Comparison of ENCODE assay signal across 35 cellular contexts in the genomic region with DNA sequence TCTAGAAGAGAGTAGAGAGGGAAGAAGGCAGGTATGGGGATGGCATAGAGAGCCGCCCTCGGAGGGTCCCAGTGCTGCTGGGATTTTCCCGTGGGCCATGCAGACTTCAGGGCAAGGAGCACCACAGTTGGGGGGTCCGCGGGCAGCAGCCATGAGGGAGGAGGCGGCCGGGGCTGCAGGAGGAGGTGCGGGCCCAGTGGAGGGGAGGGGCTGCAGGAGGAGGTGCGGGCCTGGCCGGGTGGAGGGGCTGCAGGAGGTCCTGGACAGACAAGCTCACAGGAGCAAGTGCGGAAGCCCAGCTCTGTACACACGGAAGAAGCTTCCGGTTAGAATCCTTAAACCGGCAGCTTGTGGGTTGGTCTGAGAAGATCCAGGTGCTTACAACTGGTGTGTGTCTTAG. TPM values are rescaled to one million over a fixed set of nuclear protein-coding genes. Genes with fewer than 3 reads are reported as not detected.
"Had no signal": no experiment of that assay in that cellular context is flagged by ENCODE, and none has a peak within 500 bp of the region (broad histone marks: within the 10 kb centered on the region; RNA-seq: fewer than 3 reads in every experiment).

No MANE protein-coding gene starts in this region.

- DNase-seq: activated CD4-positive, alpha-beta memory T cell treated with anti-CD3 and anti-CD28 coated beads for 36 hours; activated CD4-positive, alpha-beta T cell treated with anti-CD3 and anti-CD28 coated beads for 36 hours; activated CD4-positive, alpha-beta T cell treated with anti-CD3 and anti-CD28 coated beads, Interleukin-2, amount 10 ng/mL, durations not matched to agents 24 days and 14 days; activated CD4-positive, CD25-positive, alpha-beta regulatory T cell; activated CD4-positive, CD25-positive, alpha-beta regulatory T cell treated with anti-CD3 and anti-CD28 coated beads, Interleukin-2, amount 50 U/mL, for 72 hours; activated CD8-positive, alpha-beta memory T cell treated with anti-CD3 and anti-CD28 coated beads, Interleukin-2, amount 10 ng/mL, durations not matched to agents 7 days and 5 days; activated CD8-positive, alpha-beta memory T cell treated with anti-CD3 and anti-CD28 coated beads, Interleukin-2, amount 50 U/mL, for 4 hours; activated CD8-positive, alpha-beta T cell treated with anti-CD3 and anti-CD28 coated beads, Interleukin-2, amount 10 ng/mL, durations not matched to agents 7 days and 5 days; activated effector memory CD4-positive, alpha-beta T cell treated with anti-CD3 and anti-CD28 coated beads, Interleukin-2, amount 50 U/mL, for 16 hours; activated naive CD4-positive, alpha-beta T cell treated with anti-CD3 and anti-CD28 coated beads for 36 hours; activated naive CD8-positive, alpha-beta T cell treated with anti-CD3 and anti-CD28 coated beads for 36 hours; activated naive CD8-positive, alpha-beta T cell treated with anti-CD3 and anti-CD28 coated beads, Interleukin-2, amount 50 U/mL, for 24 hours; activated T-cell treated with anti-CD3 and anti-CD28 coated beads, Interleukin-2, amount 50 U/mL, for 1 hour; activated T-cell treated with anti-CD3 and anti-CD28 coated beads, Interleukin-2, amount 50 U/mL, for 48 hours; adrenal gland; amygdala; aorta; body of pancreas; cortex of kidney; dermis blood vessel endothelial cell; effector CD4-positive, alpha-beta T cell; effector memory CD8-positive, alpha-beta T cell; erythroblast; foreskin keratinocyte; gastrocnemius medialis; glutamatergic neuron; T-helper 2 cell had no signal

- H3K4me3 Mint-ChIP-seq: activated CD4-positive, alpha-beta memory T cell treated with anti-CD3 and anti-CD28 coated beads for 36 hours; activated CD4-positive, alpha-beta T cell treated with anti-CD3 and anti-CD28 coated beads for 36 hours; activated CD4-positive, alpha-beta T cell treated with anti-CD3 and anti-CD28 coated beads, Interleukin-2, amount 10 ng/mL, durations not matched to agents 24 days and 14 days; activated CD8-positive, alpha-beta memory T cell treated with anti-CD3 and anti-CD28 coated beads, Interleukin-2, amount 10 ng/mL, durations not matched to agents 7 days and 5 days; activated CD8-positive, alpha-beta T cell treated with anti-CD3 and anti-CD28 coated beads, Interleukin-2, amount 10 ng/mL, durations not matched to agents 7 days and 5 days; activated naive CD4-positive, alpha-beta T cell treated with anti-CD3 and anti-CD28 coated beads for 36 hours; activated naive CD4-positive, alpha-beta T cell treated with anti-CD3 and anti-CD28 coated beads, Interleukin-2, amount 50 U/mL, for 24 hours; activated naive CD8-positive, alpha-beta T cell treated with anti-CD3 and anti-CD28 coated beads for 36 hours; activated naive CD8-positive, alpha-beta T cell treated with anti-CD3 and anti-CD28 coated beads, Interleukin-2, amount 50 U/mL, for 24 hours; activated T-helper 1 cell treated with anti-CD3 and anti-CD28 coated beads, Interleukin-12 subunit alpha, Interleukin-12 subunit beta, Interleukin-2, Interleukin-4 antibody, amounts not matched to agents 30 ng/mL and 10 ng/mL and 1 ng/mL, durations not matched to agents 14 hours and 24 hours and 36 hours; central memory CD8-positive, alpha-beta T cell; effector memory CD8-positive, alpha-beta T cell had no signal

- H3K36me3 ChIP-seq: adrenal gland, esophagus muscularis mucosa, gastrocnemius medialis had no signal

- H3K4me1 Mint-ChIP-seq: activated CD4-positive, alpha-beta T cell treated with anti-CD3 and anti-CD28 coated beads for 36 hours; activated CD4-positive, alpha-beta T cell treated with anti-CD3 and anti-CD28 coated beads, Interleukin-2, amount 10 ng/mL, durations not matched to agents 24 days and 14 days; activated CD8-positive, alpha-beta memory T cell treated with anti-CD3 and anti-CD28 coated beads, Interleukin-2, amount 10 ng/mL, durations not matched to agents 7 days and 5 days; activated naive CD4-positive, alpha-beta T cell treated with anti-CD3 and anti-CD28 coated beads, Interleukin-2, amount 50 U/mL, for 24 hours; activated naive CD8-positive, alpha-beta T cell treated with anti-CD3 and anti-CD28 coated beads for 36 hours; activated naive CD8-positive, alpha-beta T cell treated with anti-CD3 and anti-CD28 coated beads, Interleukin-2, amount 50 U/mL, for 24 hours; central memory CD8-positive, alpha-beta T cell had no signal

- H3K36me3 Mint-ChIP-seq: activated CD4-positive, alpha-beta memory T cell treated with anti-CD3 and anti-CD28 coated beads for 36 hours; activated CD8-positive, alpha-beta memory T cell treated with anti-CD3 and anti-CD28 coated beads, Interleukin-2, amount 10 ng/mL, durations not matched to agents 7 days and 5 days; activated naive CD4-positive, alpha-beta T cell treated with anti-CD3 and anti-CD28 coated beads, Interleukin-2, amount 50 U/mL, for 24 hours; activated naive CD8-positive, alpha-beta T cell treated with anti-CD3 and anti-CD28 coated beads for 36 hours had no signal

- H3K4me1 ChIP-seq: adrenal gland, body of pancreas, foreskin keratinocyte, gastrocnemius medialis had no signal

- H3K9me3 ChIP-seq: adrenal gland, body of pancreas, gastrocnemius medialis had no signal

- H3K27me3 Mint-ChIP-seq: activated CD4-positive, alpha-beta T cell treated with anti-CD3 and anti-CD28 coated beads for 36 hours; activated CD4-positive, alpha-beta T cell treated with anti-CD3 and anti-CD28 coated beads, Interleukin-2, amount 10 ng/mL, durations not matched to agents 24 days and 14 days had no signal

- ATAC-seq: activated CD4-positive, alpha-beta T cell treated with anti-CD3 and anti-CD28 coated beads for 36 hours; activated CD8-positive, alpha-beta memory T cell treated with anti-CD3 and anti-CD28 coated beads, Interleukin-2, amount 10 ng/mL, durations not matched to agents 7 days and 5 days; activated CD8-positive, alpha-beta T cell treated with anti-CD3 and anti-CD28 coated beads, Interleukin-2, amount 10 ng/mL, durations not matched to agents 7 days and 5 days; activated naive CD8-positive, alpha-beta T cell treated with anti-CD3 and anti-CD28 coated beads, Interleukin-2, amount 50 U/mL, for 24 hours; body of pancreas; effector memory CD8-positive, alpha-beta T cell; foreskin keratinocyte; gastrocnemius medialis had no signal

- H3K27ac ChIP-seq: adrenal gland, body of pancreas, esophagus muscularis mucosa, foreskin keratinocyte, gastrocnemius medialis had no signal

- H3K27me3 ChIP-seq: body of pancreas, foreskin keratinocyte had no signal

- H3K4me3 ChIP-seq: adrenal gland, body of pancreas, esophagus muscularis mucosa, gastrocnemius medialis had no signal

- H3K27ac Mint-ChIP-seq: activated CD4-positive, alpha-beta memory T cell treated with anti-CD3 and anti-CD28 coated beads for 36 hours; activated CD4-positive, alpha-beta T cell treated with anti-CD3 and anti-CD28 coated beads for 36 hours; activated CD4-positive, alpha-beta T cell treated with anti-CD3 and anti-CD28 coated beads, Interleukin-2, amount 10 ng/mL, durations not matched to agents 24 days and 14 days; activated CD8-positive, alpha-beta memory T cell treated with anti-CD3 and anti-CD28 coated beads, Interleukin-2, amount 10 ng/mL, durations not matched to agents 7 days and 5 days; activated CD8-positive, alpha-beta T cell treated with anti-CD3 and anti-CD28 coated beads, Interleukin-2, amount 10 ng/mL, durations not matched to agents 7 days and 5 days; activated naive CD4-positive, alpha-beta T cell treated with anti-CD3 and anti-CD28 coated beads for 36 hours; activated naive CD4-positive, alpha-beta T cell treated with anti-CD3 and anti-CD28 coated beads, Interleukin-2, amount 50 U/mL, for 24 hours; activated naive CD8-positive, alpha-beta T cell treated with anti-CD3 and anti-CD28 coated beads for 36 hours; activated naive CD8-positive, alpha-beta T cell treated with anti-CD3 and anti-CD28 coated beads, Interleukin-2, amount 50 U/mL, for 24 hours; activated T-helper 1 cell treated with anti-CD3 and anti-CD28 coated beads, Interleukin-12 subunit alpha, Interleukin-12 subunit beta, Interleukin-2, Interleukin-4 antibody, amounts not matched to agents 30 ng/mL and 10 ng/mL and 1 ng/mL, durations not matched to agents 14 hours and 24 hours and 36 hours; activated T-helper 2 cell treated with anti-CD3 and anti-CD28 coated beads, Interferon-gamma antibody, Interleukin-2, Interleukin-4, amounts not matched to agents 10 μg/mL and 5 μg/mL and 100 μg/mL, durations not matched to agents 14 hours and 24 hours and 36 hours; effector memory CD8-positive, alpha-beta T cell had no signal

- H3K9me3 Mint-ChIP-seq: activated CD4-positive, alpha-beta memory T cell treated with anti-CD3 and anti-CD28 coated beads for 36 hours; activated CD4-positive, alpha-beta T cell treated with anti-CD3 and anti-CD28 coated beads, Interleukin-2, amount 10 ng/mL, durations not matched to agents 24 days and 14 days; activated naive CD4-positive, alpha-beta T cell treated with anti-CD3 and anti-CD28 coated beads for 36 hours; activated naive CD4-positive, alpha-beta T cell treated with anti-CD3 and anti-CD28 coated beads, Interleukin-2, amount 50 U/mL, for 24 hours; activated naive CD8-positive, alpha-beta T cell treated with anti-CD3 and anti-CD28 coated beads for 36 hours; activated naive CD8-positive, alpha-beta T cell treated with anti-CD3 and anti-CD28 coated beads, Interleukin-2, amount 50 U/mL, for 24 hours; activated T-helper 1 cell treated with anti-CD3 and anti-CD28 coated beads, Interleukin-12 subunit alpha, Interleukin-12 subunit beta, Interleukin-2, Interleukin-4 antibody, amounts not matched to agents 30 ng/mL and 10 ng/mL and 1 ng/mL, durations not matched to agents 14 hours and 24 hours and 36 hours; activated T-helper 2 cell treated with anti-CD3 and anti-CD28 coated beads, Interferon-gamma antibody, Interleukin-2, Interleukin-4, amounts not matched to agents 10 μg/mL and 5 μg/mL and 100 μg/mL, durations not matched to agents 14 hours and 24 hours and 36 hours; central memory CD8-positive, alpha-beta T cell; effector memory CD8-positive, alpha-beta T cell had no signal

RNA-seq across cellular contexts. Expression of gene CHRNA4, which starts 34.6 kb away (rescaled TPM):
- total RNA-seq: activated CD4-positive, alpha-beta memory T cell treated with anti-CD3 and anti-CD28 coated beads for 36 hours; activated CD4-positive, alpha-beta T cell treated with anti-CD3 and anti-CD28 coated beads for 36 hours; activated CD4-positive, alpha-beta T cell treated with anti-CD3 and anti-CD28 coated beads, Interleukin-2, amount 10 ng/mL, durations not matched to agents 24 days and 14 days; activated CD8-positive, alpha-beta memory T cell treated with anti-CD3 and anti-CD28 coated beads for 36 hours; activated CD8-positive, alpha-beta memory T cell treated with anti-CD3 and anti-CD28 coated beads, Interleukin-2, amount 10 ng/mL, durations not matched to agents 7 days and 5 days; activated CD8-positive, alpha-beta T cell treated with anti-CD3 and anti-CD28 coated beads, Interleukin-2, amount 10 ng/mL, durations not matched to agents 7 days and 5 days; activated naive CD4-positive, alpha-beta T cell treated with anti-CD3 and anti-CD28 coated beads for 36 hours; activated naive CD8-positive, alpha-beta T cell treated with anti-CD3 and anti-CD28 coated beads for 36 hours; activated T-helper 1 cell treated with anti-CD3 and anti-CD28 coated beads, Interleukin-12 subunit alpha, Interleukin-12 subunit beta, Interleukin-2, Interleukin-4 antibody, amounts not matched to agents 30 ng/mL and 10 ng/mL and 1 ng/mL, durations not matched to agents 14 hours and 24 hours and 36 hours; activated T-helper 2 cell treated with anti-CD3 and anti-CD28 coated beads, Interferon-gamma antibody, Interleukin-2, Interleukin-4, amounts not matched to agents 10 μg/mL and 5 μg/mL and 100 μg/mL, durations not matched to agents 14 hours and 24 hours and 36 hours; aorta; body of pancreas; chondrocyte; dermis blood vessel endothelial cell; esophagus muscularis mucosa; foreskin keratinocyte; gastrocnemius medialis; T-helper 1 cell treated with Interleukin-12 subunit alpha and Interleukin-12 subunit beta and Interleukin-4 antibody, amounts not matched to agents 30 ng/mL and 1 ng/mL, for 36 hours had no signal
- polyA plus RNA-seq: aorta, foreskin keratinocyte had no signal
